Comparison of ENCODE assay signal across 1 cellular context in the genomic region with DNA sequence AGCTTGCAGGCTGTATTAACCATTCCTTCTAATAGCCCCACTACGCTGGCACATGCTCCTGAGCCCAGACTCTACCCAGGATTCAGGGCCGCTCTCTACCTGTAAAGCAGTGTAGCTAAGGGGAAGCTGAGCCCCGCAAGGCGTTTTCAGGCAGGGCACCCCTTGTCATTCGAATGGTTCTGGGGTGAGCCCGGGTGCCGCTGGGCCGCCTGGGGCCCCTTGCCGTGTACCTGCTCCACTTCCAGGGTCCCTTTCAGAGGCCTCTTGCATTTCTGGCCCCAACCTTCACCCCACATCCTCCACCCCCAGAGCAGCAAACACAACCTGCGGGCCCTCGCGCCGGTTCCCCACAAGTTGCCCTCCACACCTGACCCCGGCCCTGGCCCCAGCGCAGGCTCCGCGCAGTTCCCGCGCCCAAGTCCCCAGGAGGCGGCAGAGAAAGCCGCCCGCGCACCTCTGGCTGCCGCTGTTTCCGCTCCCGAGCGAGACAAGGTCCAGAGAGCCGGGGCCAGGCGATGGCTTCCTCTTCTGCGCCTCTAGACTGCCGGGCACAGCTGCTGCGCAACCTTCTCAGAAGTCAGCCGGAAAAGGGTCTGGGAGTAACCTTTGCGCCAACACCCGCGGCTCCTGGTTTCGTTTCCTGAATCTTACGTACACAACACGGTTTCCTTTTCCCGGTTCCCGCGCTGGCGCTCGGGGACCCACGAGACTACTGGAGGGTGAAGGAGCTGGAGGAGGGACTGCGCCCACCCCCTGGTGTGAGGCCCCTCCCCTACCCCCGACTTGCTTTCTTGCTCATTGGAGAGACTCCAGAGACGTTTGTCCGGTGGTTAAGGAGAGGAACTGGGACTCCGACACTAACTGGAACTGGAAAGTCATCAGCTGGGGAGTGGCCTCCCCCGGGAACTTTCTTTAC.
TF ChIP-seq lines count a peak whose summit lies in the region.

A gene with protein sequence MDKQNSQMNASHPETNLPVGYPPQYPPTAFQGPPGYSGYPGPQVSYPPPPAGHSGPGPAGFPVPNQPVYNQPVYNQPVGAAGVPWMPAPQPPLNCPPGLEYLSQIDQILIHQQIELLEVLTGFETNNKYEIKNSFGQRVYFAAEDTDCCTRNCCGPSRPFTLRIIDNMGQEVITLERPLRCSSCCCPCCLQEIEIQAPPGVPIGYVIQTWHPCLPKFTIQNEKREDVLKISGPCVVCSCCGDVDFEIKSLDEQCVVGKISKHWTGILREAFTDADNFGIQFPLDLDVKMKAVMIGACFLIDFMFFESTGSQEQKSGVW (minus strand): TSS at position 595 of the 916 bp plus-strand sequence. CDS start 8,055 bp downstream, outside the sequence.

TF ChIP-seq in K562, 482 proteins besides CTCF, POLR2A, EP300 and RAD21 (continued from another document and continues in another):
- TF ChIP-seq, protein P1, sequence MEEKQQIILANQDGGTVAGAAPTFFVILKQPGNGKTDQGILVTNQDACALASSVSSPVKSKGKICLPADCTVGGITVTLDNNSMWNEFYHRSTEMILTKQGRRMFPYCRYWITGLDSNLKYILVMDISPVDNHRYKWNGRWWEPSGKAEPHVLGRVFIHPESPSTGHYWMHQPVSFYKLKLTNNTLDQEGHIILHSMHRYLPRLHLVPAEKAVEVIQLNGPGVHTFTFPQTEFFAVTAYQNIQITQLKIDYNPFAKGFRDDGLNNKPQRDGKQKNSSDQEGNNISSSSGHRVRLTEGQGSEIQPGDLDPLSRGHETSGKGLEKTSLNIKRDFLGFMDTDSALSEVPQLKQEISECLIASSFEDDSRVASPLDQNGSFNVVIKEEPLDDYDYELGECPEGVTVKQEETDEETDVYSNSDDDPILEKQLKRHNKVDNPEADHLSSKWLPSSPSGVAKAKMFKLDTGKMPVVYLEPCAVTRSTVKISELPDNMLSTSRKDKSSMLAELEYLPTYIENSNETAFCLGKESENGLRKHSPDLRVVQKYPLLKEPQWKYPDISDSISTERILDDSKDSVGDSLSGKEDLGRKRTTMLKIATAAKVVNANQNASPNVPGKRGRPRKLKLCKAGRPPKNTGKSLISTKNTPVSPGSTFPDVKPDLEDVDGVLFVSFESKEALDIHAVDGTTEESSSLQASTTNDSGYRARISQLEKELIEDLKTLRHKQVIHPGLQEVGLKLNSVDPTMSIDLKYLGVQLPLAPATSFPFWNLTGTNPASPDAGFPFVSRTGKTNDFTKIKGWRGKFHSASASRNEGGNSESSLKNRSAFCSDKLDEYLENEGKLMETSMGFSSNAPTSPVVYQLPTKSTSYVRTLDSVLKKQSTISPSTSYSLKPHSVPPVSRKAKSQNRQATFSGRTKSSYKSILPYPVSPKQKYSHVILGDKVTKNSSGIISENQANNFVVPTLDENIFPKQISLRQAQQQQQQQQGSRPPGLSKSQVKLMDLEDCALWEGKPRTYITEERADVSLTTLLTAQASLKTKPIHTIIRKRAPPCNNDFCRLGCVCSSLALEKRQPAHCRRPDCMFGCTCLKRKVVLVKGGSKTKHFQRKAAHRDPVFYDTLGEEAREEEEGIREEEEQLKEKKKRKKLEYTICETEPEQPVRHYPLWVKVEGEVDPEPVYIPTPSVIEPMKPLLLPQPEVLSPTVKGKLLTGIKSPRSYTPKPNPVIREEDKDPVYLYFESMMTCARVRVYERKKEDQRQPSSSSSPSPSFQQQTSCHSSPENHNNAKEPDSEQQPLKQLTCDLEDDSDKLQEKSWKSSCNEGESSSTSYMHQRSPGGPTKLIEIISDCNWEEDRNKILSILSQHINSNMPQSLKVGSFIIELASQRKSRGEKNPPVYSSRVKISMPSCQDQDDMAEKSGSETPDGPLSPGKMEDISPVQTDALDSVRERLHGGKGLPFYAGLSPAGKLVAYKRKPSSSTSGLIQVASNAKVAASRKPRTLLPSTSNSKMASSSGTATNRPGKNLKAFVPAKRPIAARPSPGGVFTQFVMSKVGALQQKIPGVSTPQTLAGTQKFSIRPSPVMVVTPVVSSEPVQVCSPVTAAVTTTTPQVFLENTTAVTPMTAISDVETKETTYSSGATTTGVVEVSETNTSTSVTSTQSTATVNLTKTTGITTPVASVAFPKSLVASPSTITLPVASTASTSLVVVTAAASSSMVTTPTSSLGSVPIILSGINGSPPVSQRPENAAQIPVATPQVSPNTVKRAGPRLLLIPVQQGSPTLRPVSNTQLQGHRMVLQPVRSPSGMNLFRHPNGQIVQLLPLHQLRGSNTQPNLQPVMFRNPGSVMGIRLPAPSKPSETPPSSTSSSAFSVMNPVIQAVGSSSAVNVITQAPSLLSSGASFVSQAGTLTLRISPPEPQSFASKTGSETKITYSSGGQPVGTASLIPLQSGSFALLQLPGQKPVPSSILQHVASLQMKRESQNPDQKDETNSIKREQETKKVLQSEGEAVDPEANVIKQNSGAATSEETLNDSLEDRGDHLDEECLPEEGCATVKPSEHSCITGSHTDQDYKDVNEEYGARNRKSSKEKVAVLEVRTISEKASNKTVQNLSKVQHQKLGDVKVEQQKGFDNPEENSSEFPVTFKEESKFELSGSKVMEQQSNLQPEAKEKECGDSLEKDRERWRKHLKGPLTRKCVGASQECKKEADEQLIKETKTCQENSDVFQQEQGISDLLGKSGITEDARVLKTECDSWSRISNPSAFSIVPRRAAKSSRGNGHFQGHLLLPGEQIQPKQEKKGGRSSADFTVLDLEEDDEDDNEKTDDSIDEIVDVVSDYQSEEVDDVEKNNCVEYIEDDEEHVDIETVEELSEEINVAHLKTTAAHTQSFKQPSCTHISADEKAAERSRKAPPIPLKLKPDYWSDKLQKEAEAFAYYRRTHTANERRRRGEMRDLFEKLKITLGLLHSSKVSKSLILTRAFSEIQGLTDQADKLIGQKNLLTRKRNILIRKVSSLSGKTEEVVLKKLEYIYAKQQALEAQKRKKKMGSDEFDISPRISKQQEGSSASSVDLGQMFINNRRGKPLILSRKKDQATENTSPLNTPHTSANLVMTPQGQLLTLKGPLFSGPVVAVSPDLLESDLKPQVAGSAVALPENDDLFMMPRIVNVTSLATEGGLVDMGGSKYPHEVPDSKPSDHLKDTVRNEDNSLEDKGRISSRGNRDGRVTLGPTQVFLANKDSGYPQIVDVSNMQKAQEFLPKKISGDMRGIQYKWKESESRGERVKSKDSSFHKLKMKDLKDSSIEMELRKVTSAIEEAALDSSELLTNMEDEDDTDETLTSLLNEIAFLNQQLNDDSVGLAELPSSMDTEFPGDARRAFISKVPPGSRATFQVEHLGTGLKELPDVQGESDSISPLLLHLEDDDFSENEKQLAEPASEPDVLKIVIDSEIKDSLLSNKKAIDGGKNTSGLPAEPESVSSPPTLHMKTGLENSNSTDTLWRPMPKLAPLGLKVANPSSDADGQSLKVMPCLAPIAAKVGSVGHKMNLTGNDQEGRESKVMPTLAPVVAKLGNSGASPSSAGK (IDR thresholded peaks at IDR 0.05), result peak; percentile 38; the same call in 1 of the 2 replicates
- TF ChIP-seq ZNF696 (CRISPR knock-in tag; conservative IDR thresholded peaks at IDR 0.05), result no peak
- peak in 1 of 2 experiments; percentile 66; a peak in 1 of 4 replicates for TF ChIP-seq KDM4B (IDR thresholded peaks at IDR 0.05; ENCODE audit: borderline replicate concordance in 2 of 2, low read depth in 1 of 2)
- TF ChIP-seq, protein P2, sequence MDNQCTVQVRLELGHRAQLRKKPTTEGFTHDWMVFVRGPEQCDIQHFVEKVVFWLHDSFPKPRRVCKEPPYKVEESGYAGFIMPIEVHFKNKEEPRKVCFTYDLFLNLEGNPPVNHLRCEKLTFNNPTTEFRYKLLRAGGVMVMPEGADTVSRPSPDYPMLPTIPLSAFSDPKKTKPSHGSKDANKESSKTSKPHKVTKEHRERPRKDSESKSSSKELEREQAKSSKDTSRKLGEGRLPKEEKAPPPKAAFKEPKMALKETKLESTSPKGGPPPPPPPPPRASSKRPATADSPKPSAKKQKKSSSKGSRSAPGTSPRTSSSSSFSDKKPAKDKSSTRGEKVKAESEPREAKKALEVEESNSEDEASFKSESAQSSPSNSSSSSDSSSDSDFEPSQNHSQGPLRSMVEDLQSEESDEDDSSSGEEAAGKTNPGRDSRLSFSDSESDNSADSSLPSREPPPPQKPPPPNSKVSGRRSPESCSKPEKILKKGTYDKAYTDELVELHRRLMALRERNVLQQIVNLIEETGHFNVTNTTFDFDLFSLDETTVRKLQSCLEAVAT (IDR thresholded peaks at IDR 0.05), result peak in 1 of 2 experiments; percentile 55; a peak in 1 of 4 replicates
- TF ChIP-seq PML (IDR thresholded peaks at IDR 0.05; ENCODE audit: low read length), result peak; percentile 72; the same call in 1 of the 2 replicates
- TF ChIP-seq POLR2H (tag; IDR thresholded peaks at IDR 0.05; ENCODE audit: low read depth), result peak; percentile 86
- TF ChIP-seq, protein P3, sequence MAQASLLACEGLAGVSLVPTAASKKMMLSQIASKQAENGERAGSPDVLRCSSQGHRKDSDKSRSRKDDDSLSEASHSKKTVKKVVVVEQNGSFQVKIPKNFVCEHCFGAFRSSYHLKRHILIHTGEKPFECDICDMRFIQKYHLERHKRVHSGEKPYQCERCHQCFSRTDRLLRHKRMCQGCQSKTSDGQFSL (CRISPR knock-in tag; IDR thresholded peaks at IDR 0.05), result no peak
- TF ChIP-seq, protein P3 (tag; IDR thresholded peaks at IDR 0.05), result no peak
- TF ChIP-seq BRCA1 (IDR thresholded peaks at IDR 0.05), result no peak
- no peak for TF ChIP-seq BRCA1 (CRISPR knock-in tag; IDR thresholded peaks at IDR 0.05)
- TF ChIP-seq GABPB2 (CRISPR knock-in tag; conservative IDR thresholded peaks at IDR 0.05), result no peak
- TF ChIP-seq, protein P4, sequence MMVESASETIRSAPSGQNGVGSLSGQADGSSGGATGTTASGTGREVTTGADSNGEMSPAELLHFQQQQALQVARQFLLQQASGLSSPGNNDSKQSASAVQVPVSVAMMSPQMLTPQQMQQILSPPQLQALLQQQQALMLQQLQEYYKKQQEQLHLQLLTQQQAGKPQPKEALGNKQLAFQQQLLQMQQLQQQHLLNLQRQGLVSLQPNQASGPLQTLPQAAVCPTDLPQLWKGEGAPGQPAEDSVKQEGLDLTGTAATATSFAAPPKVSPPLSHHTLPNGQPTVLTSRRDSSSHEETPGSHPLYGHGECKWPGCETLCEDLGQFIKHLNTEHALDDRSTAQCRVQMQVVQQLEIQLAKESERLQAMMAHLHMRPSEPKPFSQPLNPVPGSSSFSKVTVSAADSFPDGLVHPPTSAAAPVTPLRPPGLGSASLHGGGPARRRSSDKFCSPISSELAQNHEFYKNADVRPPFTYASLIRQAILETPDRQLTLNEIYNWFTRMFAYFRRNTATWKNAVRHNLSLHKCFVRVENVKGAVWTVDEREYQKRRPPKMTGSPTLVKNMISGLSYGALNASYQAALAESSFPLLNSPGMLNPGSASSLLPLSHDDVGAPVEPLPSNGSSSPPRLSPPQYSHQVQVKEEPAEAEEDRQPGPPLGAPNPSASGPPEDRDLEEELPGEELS (CRISPR knock-in tag; IDR thresholded peaks at IDR 0.05; ENCODE audit: borderline replicate concordance), result no peak
- peak; percentile 53; the same call in 1 of the 2 replicates for TF ChIP-seq CREM (IDR thresholded peaks at IDR 0.05; ENCODE audit: low read depth)
- TF ChIP-seq, protein P5, sequence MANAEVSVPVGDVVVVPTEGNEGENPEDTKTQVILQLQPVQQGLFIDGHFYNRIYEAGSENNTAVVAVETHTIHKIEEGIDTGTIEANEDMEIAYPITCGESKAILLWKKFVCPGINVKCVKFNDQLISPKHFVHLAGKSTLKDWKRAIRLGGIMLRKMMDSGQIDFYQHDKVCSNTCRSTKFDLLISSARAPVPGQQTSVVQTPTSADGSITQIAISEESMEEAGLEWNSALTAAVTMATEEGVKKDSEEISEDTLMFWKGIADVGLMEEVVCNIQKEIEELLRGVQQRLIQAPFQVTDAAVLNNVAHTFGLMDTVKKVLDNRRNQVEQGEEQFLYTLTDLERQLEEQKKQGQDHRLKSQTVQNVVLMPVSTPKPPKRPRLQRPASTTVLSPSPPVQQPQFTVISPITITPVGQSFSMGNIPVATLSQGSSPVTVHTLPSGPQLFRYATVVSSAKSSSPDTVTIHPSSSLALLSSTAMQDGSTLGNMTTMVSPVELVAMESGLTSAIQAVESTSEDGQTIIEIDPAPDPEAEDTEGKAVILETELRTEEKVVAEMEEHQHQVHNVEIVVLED (CRISPR knock-in tag; IDR thresholded peaks at IDR 0.05), result no peak
- TF ChIP-seq, protein P6, sequence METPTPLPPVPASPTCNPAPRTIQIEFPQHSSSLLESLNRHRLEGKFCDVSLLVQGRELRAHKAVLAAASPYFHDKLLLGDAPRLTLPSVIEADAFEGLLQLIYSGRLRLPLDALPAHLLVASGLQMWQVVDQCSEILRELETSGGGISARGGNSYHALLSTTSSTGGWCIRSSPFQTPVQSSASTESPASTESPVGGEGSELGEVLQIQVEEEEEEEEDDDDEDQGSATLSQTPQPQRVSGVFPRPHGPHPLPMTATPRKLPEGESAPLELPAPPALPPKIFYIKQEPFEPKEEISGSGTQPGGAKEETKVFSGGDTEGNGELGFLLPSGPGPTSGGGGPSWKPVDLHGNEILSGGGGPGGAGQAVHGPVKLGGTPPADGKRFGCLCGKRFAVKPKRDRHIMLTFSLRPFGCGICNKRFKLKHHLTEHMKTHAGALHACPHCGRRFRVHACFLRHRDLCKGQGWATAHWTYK (CRISPR knock-in tag; IDR thresholded peaks at IDR 0.05), result no peak
- TF ChIP-seq SETDB1 (IDR thresholded peaks at IDR 0.05; ENCODE audit: low read length), result no peak
- TF ChIP-seq ZNF146 (CRISPR knock-in tag; IDR thresholded peaks at IDR 0.05; ENCODE audit: unreplicated experiment), result no peak
- TF ChIP-seq ZBTB34 (CRISPR knock-in tag; IDR thresholded peaks at IDR 0.05), result no peak
- TF ChIP-seq ZNF263 (CRISPR knock-in tag; IDR thresholded peaks at IDR 0.05; ENCODE audit: borderline replicate concordance), result peak; percentile 33; the same call in 1 of the 2 replicates
- TF ChIP-seq, protein P7, sequence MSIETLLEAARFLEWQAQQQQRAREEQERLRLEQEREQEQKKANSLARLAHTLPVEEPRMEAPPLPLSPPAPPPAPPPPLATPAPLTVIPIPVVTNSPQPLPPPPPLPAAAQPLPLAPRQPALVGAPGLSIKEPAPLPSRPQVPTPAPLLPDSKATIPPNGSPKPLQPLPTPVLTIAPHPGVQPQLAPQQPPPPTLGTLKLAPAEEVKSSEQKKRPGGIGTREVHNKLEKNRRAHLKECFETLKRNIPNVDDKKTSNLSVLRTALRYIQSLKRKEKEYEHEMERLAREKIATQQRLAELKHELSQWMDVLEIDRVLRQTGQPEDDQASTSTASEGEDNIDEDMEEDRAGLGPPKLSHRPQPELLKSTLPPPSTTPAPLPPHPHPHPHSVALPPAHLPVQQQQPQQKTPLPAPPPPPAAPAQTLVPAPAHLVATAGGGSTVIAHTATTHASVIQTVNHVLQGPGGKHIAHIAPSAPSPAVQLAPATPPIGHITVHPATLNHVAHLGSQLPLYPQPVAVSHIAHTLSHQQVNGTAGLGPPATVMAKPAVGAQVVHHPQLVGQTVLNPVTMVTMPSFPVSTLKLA (conservative IDR thresholded peaks at IDR 0.05), result peak; percentile 39 to 71; a peak in 2 of 4 replicates
- no peak for TF ChIP-seq ARID2 (IDR thresholded peaks at IDR 0.05)
